8 cellular contexts compared by ENCODE assay signal in genomic region chr6:136967874-136968752, GRCh38. TPM values are rescaled to one million over a fixed set of nuclear protein-coding genes. Genes with fewer than 3 reads are reported as not detected.
A peak's percentile ranks its signal among the peaks of the same experiment; 100 is the strongest.
DNase-seq lines count a peak whose midpoint lies in the region; ATAC-seq, FAIRE-seq and TF ChIP-seq lines count a peak whose summit lies in the region.

No MANE protein-coding gene starts in this region.

- H3K27ac Mint-ChIP-seq in type B pancreatic cell: no peak overlapping the region

- no peaks in the 10 kb centered on the region for H3K79me2 ChIP-seq in GM23248 (ENCODE audit: insufficient read depth)
- no peaks in the 10 kb centered on the region for H3K79me2 ChIP-seq in KMS-11 (ENCODE audit: insufficient read depth, low read depth)

- no peaks in the 10 kb centered on the region for H3F3A ChIP-seq in GM23248 (ENCODE audit: insufficient read depth)

- H3K4me1 Mint-ChIP-seq in type B pancreatic cell (ENCODE audit: unreplicated experiment): no peaks in the 10 kb centered on the region

- ATAC-seq in pancreas: peak; percentile 84 to 98 (median 90)

- TF ChIP-seq CTCF in KMS-11 (conservative IDR thresholded peaks at IDR 0.05; ENCODE audit: low read depth, low read length) (peak; percentile 81), foreskin fibroblast (IDR thresholded peaks at IDR 0.05; ENCODE audit: low read depth, low read length) (peak; percentile 60), pancreas (IDR thresholded peaks at IDR 0.05) (peak; percentile 31 to 63 (median 55)), type B pancreatic cell (conservative IDR thresholded peaks at IDR 0.05) (peak; percentile 82)

- no peaks in the 10 kb centered on the region for H3K4me1 ChIP-seq in GM23248 (ENCODE audit: insufficient read depth)
- H3K4me1 ChIP-seq in KMS-11 (ENCODE audit: low read depth, poor library complexity, severe bottlenecking): no peaks in the 10 kb centered on the region
- H3K4me1 ChIP-seq in pancreas: no peaks in the 10 kb centered on the region

- no peaks in the 10 kb centered on the region for H3K27me3 Mint-ChIP-seq in type B pancreatic cell

- H3K27me3 ChIP-seq in GM23248 (replicated peaks; ENCODE audit: insufficient read depth) (no peaks in the 10 kb centered on the region), KMS-11 (ENCODE audit: insufficient read depth, low read depth) (no peaks in the 10 kb centered on the region), pancreas (no peaks in the 10 kb centered on the region)

- H4K20me1 ChIP-seq in GM23248 (ENCODE audit: insufficient read depth) (no peaks in the 10 kb centered on the region), KMS-11 (ENCODE audit: insufficient read depth) (no peaks in the 10 kb centered on the region)

- DNase-seq in EL (peak; percentile 64), GM23248 (peak; percentile 78), RPMI8226 (peak; percentile 72), activated T-helper 1 cell treated with Interleukin-2 at 50 U/mL for 16 hours (ENCODE audit: low read depth) (peak; percentile 29), foreskin fibroblast (peak; percentile 44 to 82), pancreas (peak in 5 of 6 donors; percentile 59 to 80 (median 67)), type B pancreatic cell (ENCODE audit: extremely low spot score, unreplicated experiment) (no peak)

- H3K36me3 ChIP-seq in GM23248 (ENCODE audit: low read depth) (no peaks in the 10 kb centered on the region), KMS-11 (ENCODE audit: insufficient read depth) (no peaks in the 10 kb centered on the region), pancreas (no peaks in the 10 kb centered on the region)

- H3K27ac ChIP-seq in GM23248 (no peak overlapping the region), KMS-11 (no peak overlapping the region), pancreas (no peak overlapping the region)

- no peaks in the 10 kb centered on the region for H3K36me3 Mint-ChIP-seq in type B pancreatic cell

- H3K4me3 ChIP-seq in GM23248: no peak overlapping the region
- no peak overlapping the region for H3K4me3 ChIP-seq in KMS-11 (IDR thresholded peaks at IDR 0.05; ENCODE audit: insufficient read depth, low read depth, low read length)
- no peak overlapping the region for H3K4me3 ChIP-seq in foreskin fibroblast (ENCODE audit: low read depth in 1 of 2, low read length in 2 of 2)
- H3K4me3 ChIP-seq in pancreas: no peak overlapping the region

- H3K4me2 ChIP-seq in GM23248 (ENCODE audit: unreplicated experiment) (no peak overlapping the region), KMS-11 (no peak overlapping the region; the same call in 1 of the 2 replicates)

- H2AFZ ChIP-seq in GM23248 (no peak overlapping the region), KMS-11 (ENCODE audit: low read depth) (peak overlapping the region; percentile 15; the same call in 1 of the 2 replicates)

- intact Hi-C loops in pancreas (cut with DNase I): no loop called here

- H3K9me3 ChIP-seq in GM23248 (ENCODE audit: low read depth): no peaks in the 10 kb centered on the region
- no peaks in the 10 kb centered on the region for H3K9me3 ChIP-seq in pancreas

- no peaks in the 10 kb centered on the region for H3K9me3 Mint-ChIP-seq in type B pancreatic cell

- 40 to 41% methylated on average over 19 of the region's 19 CpGs for WGBS in GM23248 (ENCODE audit: low coverage in 1 of 2, low lambda C conversion rate in 2 of 2, missing lambda C conversion rate in 2 of 2), 2 experiments
- 48 to 51% methylated on average over 19 of the region's 19 CpGs for WGBS in pancreas, 2 donors

- no peak overlapping the region for H3K9ac ChIP-seq in GM23248
- no peak overlapping the region for H3K9ac ChIP-seq in KMS-11

- H3K9me2 ChIP-seq in GM23248 (ENCODE audit: insufficient read depth): no peaks in the 10 kb centered on the region

- FAIRE-seq in pancreas (lab: Jason Lieb, UNC): no peak

- in situ Hi-C loops in GM23248 (cut with MboI): no loop called here

- no peak overlapping the region for H3K4me3 Mint-ChIP-seq in type B pancreatic cell

RNA-seq across cellular contexts. Expression of gene SLC35D3, which starts 46.0 kb away (rescaled TPM):
- not detected in 2 replicates for total RNA-seq in GM23248 (2014; rRNA removed; shearing (Covaris generic))
- polyA plus RNA-seq in GM23248 (2016; fragmentation: Nextera tagmentation; extraction: Ambion mirVana): not detected in 2 replicates
- under 1 TPM in 5 of 6 donors, not detected in 1; 0.14 to 0.90 (median 0.31) TPM for total RNA-seq in pancreas
- 1 to 10 TPM in 1 of 2 donors, under 1 TPM in 1; 0.91 to 5.9 TPM for polyA plus RNA-seq in pancreas
- 0.41 and 0.50 TPM in 2 replicates for total RNA-seq in type B pancreatic cell (ENCODE audit: low replicate concordance)
